Comparison of ENCODE assay signal across 2 cellular contexts in genomic region chr10:75851946-75852345, GRCh38.
TF ChIP-seq lines count a peak whose summit lies in the region.

No MANE protein-coding gene starts in this region.

TF ChIP-seq in GM23338, 12 proteins besides CTCF, POLR2A, EP300 and RAD21 (continued from another document):
- TF ChIP-seq REST (IDR thresholded peaks at IDR 0.05; ENCODE audit: unreplicated experiment): no peak
- TF ChIP-seq ZNF114 (CRISPR knock-in tag; IDR thresholded peaks at IDR 0.05): no peak
- TF ChIP-seq STAT1 (IDR thresholded peaks at IDR 0.05; ENCODE audit: unreplicated experiment): no peak

TF ChIP-seq in SK-N-SH, 30 proteins besides CTCF, POLR2A, EP300 and RAD21 (continued from another document):
- no peak for TF ChIP-seq REST (IDR thresholded peaks at IDR 0.05; ENCODE audit: low read depth, low read length)
